ENCODE assay signal across 22 cellular contexts in genomic region chr7:39299695-39300094, GRCh38.
DNase-seq lines count a peak whose midpoint lies in the region; ATAC-seq and TF ChIP-seq lines count a peak whose summit lies in the region.
"Had no signal": no experiment of that assay in that cellular context is flagged by ENCODE, and none has a peak within 500 bp of the region (broad histone marks: within the 10 kb centered on the region; RNA-seq: fewer than 3 reads in every experiment).

No MANE protein-coding gene starts in this region.

- DNase-seq in left cardiac atrium (no peak), Right ventricle myocardium inferior (ENCODE audit: missing footprints) (no peak), RPMI7951 (ENCODE audit: low read depth) (peak; percentile 9), islet precursor cell (peak; percentile 55), gastrocnemius medialis (no peak)
- no peak for DNase-seq in naive thymus-derived CD4-positive, alpha-beta T cell
- DNase-seq: BE2C; CD4-positive, alpha-beta T cell; DMS153; H9; KG1; NCI-H1417 treated with DMSO at 0.1 percent for 48 hours; NCI-H187 treated with DMSO at 0.1 percent for 48 hours; NCI-H2227 treated with DMSO at 0.1 percent for 48 hours; NCI-H510A treated with DMSO at 0.1 percent for 48 hours; NCI-H774; OCI-M1; SHP77 treated with DMSO at 0.1 percent for 48 hours had no signal

- H3K9me3 ChIP-seq in stomach smooth muscle (ENCODE audit: control insufficient read depth in 2 of 2, low read length in 2 of 2) (no peaks in the 10 kb centered on the region), gastrocnemius medialis (no peaks in the 10 kb centered on the region)
- H3K9me3 ChIP-seq in naive thymus-derived CD4-positive, alpha-beta T cell (ENCODE audit: control insufficient read depth in 2 of 3, low read length in 3 of 3), result no peaks in the 10 kb centered on the region
- H3K9me3 ChIP-seq: BE2C had no signal

- no peak overlapping the region for H3K9ac ChIP-seq in stomach smooth muscle (ENCODE audit: low read length in 2 of 2)

- peak overlapping the region; percentile 47 for H3K27ac ChIP-seq in stomach smooth muscle (ENCODE audit: low read length)
- no peak overlapping the region for H3K27ac ChIP-seq in naive thymus-derived CD4-positive, alpha-beta T cell (ENCODE audit: low read depth, low read length)
- no peak overlapping the region for H3K27ac ChIP-seq in gastrocnemius medialis
- H3K27ac ChIP-seq: 22Rv1 had no signal

- H3K4me1 Mint-ChIP-seq in naive thymus-derived CD4-positive, alpha-beta T cell, result no peaks in the 10 kb centered on the region
- H3K4me1 Mint-ChIP-seq: H9 had no signal

- peak; percentile 53 for ATAC-seq in left cardiac atrium
- no peak for ATAC-seq in Right ventricle myocardium inferior
- no peak for ATAC-seq in esophagus mucosa
- no peak for ATAC-seq in naive thymus-derived CD4-positive, alpha-beta T cell
- no peak for ATAC-seq in gastrocnemius medialis
- ATAC-seq: HepG2 had no signal

- peak overlapping the region in 1 of 2 donors; percentile 40 for H3K4me3 ChIP-seq in stomach smooth muscle (ENCODE audit: low read length in 2 of 2)
- H3K4me3 ChIP-seq in naive thymus-derived CD4-positive, alpha-beta T cell (ENCODE audit: low read length), result no peak overlapping the region
- H3K4me3 ChIP-seq in gastrocnemius medialis, result no peak overlapping the region

- H3K36me3 ChIP-seq in stomach smooth muscle (ENCODE audit: control insufficient read depth in 2 of 2, insufficient read depth in 2 of 2, low read length in 2 of 2) (no peaks in the 10 kb centered on the region), gastrocnemius medialis (no peaks in the 10 kb centered on the region)
- H3K36me3 ChIP-seq in naive thymus-derived CD4-positive, alpha-beta T cell (ENCODE audit: control insufficient read depth in 2 of 3, insufficient read depth in 3 of 3, low read length in 3 of 3), result no peaks in the 10 kb centered on the region
- H3K36me3 ChIP-seq: BE2C had no signal

- peaks cover 0 to 6% (median 0%) of the 10 kb centered on the region in 5 donors for H3K36me3 Mint-ChIP-seq in naive thymus-derived CD4-positive, alpha-beta T cell

- H3K9me3 Mint-ChIP-seq in naive thymus-derived CD4-positive, alpha-beta T cell, result peaks cover 0 to 7% (median 0%) of the 10 kb centered on the region in 11 donors

- intact Hi-C loops in left cardiac atrium (cut with DNase I) (no loop called here), Right ventricle myocardium inferior (cut with DNase I) (no loop called here), gastrocnemius medialis (cut with DNase I; ENCODE audit: low total_unique reads) (no loop called here)
- intact Hi-C loops in naive thymus-derived CD4-positive, alpha-beta T cell (cut with micrococcal nuclease), result no loop called here

- no peak overlapping the region for H3K4me3 Mint-ChIP-seq in naive thymus-derived CD4-positive, alpha-beta T cell
- H3K4me3 Mint-ChIP-seq: CD4-positive, alpha-beta T cell; H9 had no signal

- H3K27me3 ChIP-seq in stomach smooth muscle (ENCODE audit: control insufficient read depth in 1 of 2, insufficient read depth in 2 of 2, low read length in 2 of 2), result no peaks in the 10 kb centered on the region
- no peaks in the 10 kb centered on the region for H3K27me3 ChIP-seq in naive thymus-derived CD4-positive, alpha-beta T cell (ENCODE audit: control insufficient read depth in 2 of 2, insufficient read depth in 2 of 2, low read length in 2 of 2)
- H3K27me3 ChIP-seq in gastrocnemius medialis, result no peaks in the 10 kb centered on the region
- H3K27me3 ChIP-seq: BE2C had no signal

- no peak overlapping the region for H3K27ac Mint-ChIP-seq in naive thymus-derived CD4-positive, alpha-beta T cell
- H3K27ac Mint-ChIP-seq: CD4-positive, alpha-beta T cell; H9 had no signal

- H3K4me1 ChIP-seq in stomach smooth muscle (ENCODE audit: control insufficient read depth, insufficient read depth, low read length) (no peaks in the 10 kb centered on the region), gastrocnemius medialis (no peaks in the 10 kb centered on the region)
- no peaks in the 10 kb centered on the region for H3K4me1 ChIP-seq in naive thymus-derived CD4-positive, alpha-beta T cell (ENCODE audit: control insufficient read depth in 2 of 2, insufficient read depth in 2 of 2, low read length in 2 of 2)
- H3K4me1 ChIP-seq: BE2C had no signal

- no peak for TF ChIP-seq POLR2A in gastrocnemius medialis (IDR thresholded peaks at IDR 0.05)

- peaks cover 0 to 22% (median 18%) of the 10 kb centered on the region in 5 donors for H3K27me3 Mint-ChIP-seq in naive thymus-derived CD4-positive, alpha-beta T cell

- CTCF ChIA-PET in naive thymus-derived CD4-positive, alpha-beta T cell (lab: Charles Lee), result no interaction called here

- in situ Hi-C loops in gastrocnemius medialis (cut with MboI; ENCODE audit: low sequenced_read_pairs in 4 of 4), result no loop called here

- POLR2A ChIA-PET in naive thymus-derived CD4-positive, alpha-beta T cell (lab: Charles Lee), result no interaction called here

- TF ChIP-seq CTCF in gastrocnemius medialis (IDR thresholded peaks at IDR 0.05 in 4 of 5, conservative IDR thresholded peaks at IDR 0.05 in 1 of 5), result no peak

Comparison
In these comparisons a context has a peak if more than half of its experiments do, and no peak if none do; other contexts are left out.
1. ATAC-seq: peak in left cardiac atrium (2 of 2); none in Right ventricle myocardium inferior (single experiment), esophagus mucosa (single experiment), naive thymus-derived CD4-positive, alpha-beta T cell (single experiment) and gastrocnemius medialis (0 of 2).
2. DNase-seq: peak in RPMI7951 (single experiment) and islet precursor cell (single experiment); none in left cardiac atrium (single experiment), Right ventricle myocardium inferior (single experiment), naive thymus-derived CD4-positive, alpha-beta T cell (0 of 9) and gastrocnemius medialis (0 of 2).